17 cellular contexts compared by ENCODE assay signal in genomic region chr22:49628351-49629023, GRCh38.
DNase-seq lines count a peak whose midpoint lies in the region; ATAC-seq, FAIRE-seq and TF ChIP-seq lines count a peak whose summit lies in the region.
"Had no signal": no experiment of that assay in that cellular context is flagged by ENCODE, and none has a peak within 500 bp of the region (broad histone marks: within the 10 kb centered on the region; RNA-seq: fewer than 3 reads in every experiment).

No MANE protein-coding gene starts in this region.

- no peak for ATAC-seq in HepG2
- ATAC-seq in WTC11, result no peak
- ATAC-seq in GM21390 (IDR thresholded peaks at IDR 0.05; ENCODE audit: unreplicated experiment), result no peak
- ATAC-seq: CD8-positive, alpha-beta T cell had no signal

- WGBS in liver, result 64% methylated on average over 25 of the region's 25 CpGs
- WGBS in HepG2 (ENCODE audit: low lambda C conversion rate), result 19% methylated on average over 9 of the region's 25 CpGs

- H3K36me3 ChIP-seq in liver (ENCODE audit: control insufficient read depth in 4 of 4, insufficient read depth in 3 of 4, low read depth in 1 of 4, low read length in 3 of 4) (no peaks in the 10 kb centered on the region), HepG2 (replicated peaks in 1 of 2; ENCODE audit: control insufficient read depth in 1 of 2, insufficient read depth in 2 of 2, low read length in 2 of 2) (no peaks in the 10 kb centered on the region), osteoblast (ENCODE audit: insufficient read depth, low read length) (no peaks in the 10 kb centered on the region)
- H3K36me3 ChIP-seq: upper lobe of left lung had no signal

- no peak for TF ChIP-seq CTCF in liver (IDR thresholded peaks at IDR 0.05; ENCODE audit: low read depth, low read length, missing input control)
- TF ChIP-seq CTCF in HepG2 (CRISPR knock-in tag; IDR thresholded peaks at IDR 0.05), result no peak
- no peak for TF ChIP-seq CTCF in WTC11 (IDR thresholded peaks at IDR 0.05)
- no peak for TF ChIP-seq CTCF in osteoblast (IDR thresholded peaks at IDR 0.05; ENCODE audit: extremely low read depth, low read depth, low read length)
- TF ChIP-seq CTCF in coronary artery (IDR thresholded peaks at IDR 0.05), result no peak

- H3K4me1 ChIP-seq in liver (ENCODE audit: control insufficient read depth in 4 of 4, insufficient read depth in 4 of 4, low read length in 3 of 4), result peaks cover 3 to 6% (median 4%) of the 10 kb centered on the region in 4 donors
- H3K4me1 ChIP-seq in HepG2 (ENCODE audit: insufficient read depth, low read length), result 0 out of 2 replicates have a peak, but pooled peaks cover 5% of the 10 kb centered on the region
- no peaks in the 10 kb centered on the region for H3K4me1 ChIP-seq in osteoblast (ENCODE audit: insufficient read depth, low read length)

- H2AFZ ChIP-seq in HepG2 (ENCODE audit: low read length) (no peak overlapping the region), osteoblast (ENCODE audit: low read length) (no peak overlapping the region)

- no peaks in the 10 kb centered on the region for H3K36me3 Mint-ChIP-seq in WTC11
- H3K36me3 Mint-ChIP-seq: mesothelial cell of epicardium had no signal

- no peak overlapping the region for H3K27ac Mint-ChIP-seq in WTC11
- H3K27ac Mint-ChIP-seq: activated naive CD4-positive, alpha-beta T cell treated with anti-CD3 and anti-CD28 coated beads for 36 hours; CD8-positive, alpha-beta T cell; mesothelial cell of epicardium; stimulated activated naive CD8-positive, alpha-beta T cell treated with anti-CD3 and anti-CD28 coated beads, Interleukin-15, Interleukin-2, amounts not matched to agents 100 ng/mL and 50 ng/mL, for 24 hours had no signal

- H3K4me2 ChIP-seq in HepG2 (ENCODE audit: low read depth, low read length) (no peak overlapping the region), osteoblast (ENCODE audit: insufficient read depth, low read length) (no peak overlapping the region)

- POLR2A ChIA-PET in HepG2 (lab: Yijun Ruan, JAX) (no interaction called here), WTC11 (lab: Charles Lee) (no interaction called here)

- intact Hi-C loops in HepG2 (cut with micrococcal nuclease; ENCODE audit: unreplicated experiment), result no loop called here

- no peak for FAIRE-seq in HepG2 (lab: Jason Lieb, UNC)
- FAIRE-seq: astrocyte had no signal

- no TSS peak for BruUV-seq in HepG2 (replicated peaks; lab: Mats Ljungman, UMichigan)

- H3K4me1 Mint-ChIP-seq in WTC11, result peaks cover 4% of the 10 kb centered on the region; the same call in 1 of the 2 replicates

- no peak overlapping the region for H3K27ac ChIP-seq in liver (ENCODE audit: low read depth in 1 of 2, low read length in 2 of 2)
- no peak overlapping the region for H3K27ac ChIP-seq in HepG2 (ENCODE audit: extremely low read length, insufficient read depth, low read length)
- no peak overlapping the region for H3K27ac ChIP-seq in osteoblast (ENCODE audit: low read depth, low read length)
- H3K27ac ChIP-seq in coronary artery, result no peak overlapping the region
- H3K27ac ChIP-seq: neutrophil had no signal

- CTCF ChIA-PET in HepG2 (lab: Yijun Ruan, JAX; ENCODE audit: low intra/inter-chr PET ratio, low total read pairs), result no interaction called here
- CTCF ChIA-PET in WTC11 (lab: Charles Lee), result interaction anchor here (0.8 to 1.5 kb wide), 2 partner anchors 96 to 195 kb away, joined by 3 to 10 read pairs; no protein-coding TSS in a partner anchor

- H3K27me3 ChIP-seq in liver (ENCODE audit: control insufficient read depth in 4 of 4, insufficient read depth in 4 of 4, low read length in 3 of 4) (no peaks in the 10 kb centered on the region), HepG2 (ENCODE audit: control insufficient read depth in 1 of 2, insufficient read depth in 2 of 2, low read length in 2 of 2) (peaks cover 6 to 46% of the 10 kb centered on the region in 2 experiments), osteoblast (ENCODE audit: insufficient read depth, low read length) (no peaks in the 10 kb centered on the region)
- H3K27me3 ChIP-seq: neutrophil, upper lobe of left lung had no signal

- H3K9me3 ChIP-seq in liver (ENCODE audit: control insufficient read depth in 4 of 4, low read length in 3 of 4), result no peaks in the 10 kb centered on the region
- no peaks in the 10 kb centered on the region for H3K9me3 ChIP-seq in HepG2 (ENCODE audit: low read length)
- no peaks in the 10 kb centered on the region for H3K9me3 ChIP-seq in osteoblast (ENCODE audit: low read depth, low read length)
- H3K9me3 ChIP-seq: neutrophil, upper lobe of left lung had no signal

- no peak overlapping the region for H3K4me3 ChIP-seq in liver (ENCODE audit: low read depth in 1 of 3, low read length in 3 of 3)
- H3K4me3 ChIP-seq in HepG2 (replicated peaks in 1 of 3; ENCODE audit: insufficient read depth in 1 of 3, low read depth in 2 of 3, low read length in 3 of 3), result no peak overlapping the region
- H3K4me3 ChIP-seq in osteoblast (ENCODE audit: insufficient read depth, low read length), result no peak overlapping the region
- H3K4me3 ChIP-seq in coronary artery, result no peak overlapping the region
- H3K4me3 ChIP-seq: upper lobe of left lung had no signal

- H3K9me3 Mint-ChIP-seq in WTC11, result no peaks in the 10 kb centered on the region
- H3K9me3 Mint-ChIP-seq: activated naive CD4-positive, alpha-beta T cell treated with anti-CD3 and anti-CD28 coated beads for 36 hours; CD8-positive, alpha-beta T cell; mesothelial cell of epicardium; stimulated activated naive CD8-positive, alpha-beta T cell treated with anti-CD3 and anti-CD28 coated beads, Interleukin-15, Interleukin-2, amounts not matched to agents 100 ng/mL and 50 ng/mL, for 24 hours had no signal

- TF ChIP-seq RAD21 in liver (IDR thresholded peaks at IDR 0.05) (no peak), HepG2 (CRISPR knock-in tag; IDR thresholded peaks at IDR 0.05) (no peak)

- DNase-seq in HepG2 (ENCODE audit: low spot score) (no peak), WTC11 (ENCODE audit: low spot score) (peak; percentile 7), osteoblast (ENCODE audit: insufficient read length, low spot score, missing footprints) (peak; percentile 67), SIG-M5 (lab: John Stamatoyannopoulos, UW) (no peak), coronary artery (ENCODE audit: low spot score) (no peak)
- DNase-seq: activated CD4-positive, alpha-beta T cell treated with anti-CD3 and anti-CD28 coated beads, Interleukin-2, amount 50 U/mL, for 1 hour; activated naive CD4-positive, alpha-beta T cell treated with anti-CD3 and anti-CD28 coated beads for 36 hours; CD8-positive, alpha-beta T cell; GOT3; NCI-H226 had no signal

- H3K9ac ChIP-seq in liver (ENCODE audit: low read depth in 1 of 2, low read length in 2 of 2) (no peak overlapping the region), HepG2 (ENCODE audit: insufficient read depth, low read depth, low read length) (no peak overlapping the region)

- TF ChIP-seq EP300 in HepG2 (IDR thresholded peaks at IDR 0.05; ENCODE audit: low read depth in 2 of 2, low read length in 2 of 2), result no peak
- TF ChIP-seq EP300 in HepG2 (CRISPR knock-in tag; IDR thresholded peaks at IDR 0.05; ENCODE audit: borderline replicate concordance), result no peak

- in situ Hi-C loops in HepG2 (cut with HindIII; ENCODE audit: extremely low pct_ligation_motif_present, low pct_unique_long_range_greater_than_20kb), result no loop called here

- no peaks in the 10 kb centered on the region for H3K79me2 ChIP-seq in HepG2 (ENCODE audit: insufficient read depth, low read length)
- no peaks in the 10 kb centered on the region for H3K79me2 ChIP-seq in osteoblast (ENCODE audit: insufficient read depth, low read length)

- no peak overlapping the region for H3K4me3 Mint-ChIP-seq in WTC11
- H3K4me3 Mint-ChIP-seq: activated naive CD4-positive, alpha-beta T cell treated with anti-CD3 and anti-CD28 coated beads for 36 hours; CD8-positive, alpha-beta T cell; mesothelial cell of epicardium; stimulated activated naive CD8-positive, alpha-beta T cell treated with anti-CD3 and anti-CD28 coated beads, Interleukin-15, Interleukin-2, amounts not matched to agents 100 ng/mL and 50 ng/mL, for 24 hours had no signal

- peaks cover 2% of the 10 kb centered on the region; the same call in 1 of the 2 replicates for H4K20me1 ChIP-seq in HepG2 (ENCODE audit: insufficient read depth, low read length)
- H4K20me1 ChIP-seq in osteoblast (ENCODE audit: insufficient read depth, low read length), result no peaks in the 10 kb centered on the region

- no peak for TF ChIP-seq POLR2A in HepG2 (IDR thresholded peaks at IDR 0.05; ENCODE audit: insufficient read depth in 1 of 2, low read depth in 2 of 2, low read length in 2 of 2)

- H3K27me3 Mint-ChIP-seq in WTC11 (ENCODE audit: low read depth), result no peaks in the 10 kb centered on the region; the same call in 1 of the 2 replicates
- H3K27me3 Mint-ChIP-seq: stimulated activated naive CD8-positive, alpha-beta T cell treated with anti-CD3 and anti-CD28 coated beads, Interleukin-15, Interleukin-2, amounts not matched to agents 100 ng/mL and 50 ng/mL, for 24 hours had no signal

TF ChIP-seq in liver, 16 proteins besides CTCF, POLR2A, EP300 and RAD21 (continues in another document):
- TF ChIP-seq SP1 (IDR thresholded peaks at IDR 0.05) (no peak), EGR1 (IDR thresholded peaks at IDR 0.05; ENCODE audit: low read depth in 2 of 2) (no peak)

TF ChIP-seq in WTC11, 78 proteins besides CTCF, POLR2A, EP300 and RAD21 (continues in another document):
- TF ChIP-seq ATF1 (CRISPR knock-in tag; IDR thresholded peaks at IDR 0.05), result no peak
- no peak for TF ChIP-seq ZNF121 (CRISPR knock-in tag; IDR thresholded peaks at IDR 0.05)
- no peak for TF ChIP-seq NR1H2 (CRISPR knock-in tag; IDR thresholded peaks at IDR 0.05)
- no peak for TF ChIP-seq FOXJ3 (CRISPR knock-in tag; IDR thresholded peaks at IDR 0.05; ENCODE audit: borderline replicate concordance)
- no peak for TF ChIP-seq FOXP4 (CRISPR knock-in tag; IDR thresholded peaks at IDR 0.05)
- no peak for TF ChIP-seq TCF7 (CRISPR knock-in tag; IDR thresholded peaks at IDR 0.05; ENCODE audit: low read depth)

Comparison
In these comparisons a context has a peak if more than half of its experiments do, and no peak if none do; other contexts are left out.
1. DNase-seq: peak in WTC11 (single experiment) and osteoblast (single experiment); none in HepG2 (single experiment), SIG-M5 (single experiment) and coronary artery (single experiment).